9 cellular contexts compared by ENCODE assay signal in the genomic region with DNA sequence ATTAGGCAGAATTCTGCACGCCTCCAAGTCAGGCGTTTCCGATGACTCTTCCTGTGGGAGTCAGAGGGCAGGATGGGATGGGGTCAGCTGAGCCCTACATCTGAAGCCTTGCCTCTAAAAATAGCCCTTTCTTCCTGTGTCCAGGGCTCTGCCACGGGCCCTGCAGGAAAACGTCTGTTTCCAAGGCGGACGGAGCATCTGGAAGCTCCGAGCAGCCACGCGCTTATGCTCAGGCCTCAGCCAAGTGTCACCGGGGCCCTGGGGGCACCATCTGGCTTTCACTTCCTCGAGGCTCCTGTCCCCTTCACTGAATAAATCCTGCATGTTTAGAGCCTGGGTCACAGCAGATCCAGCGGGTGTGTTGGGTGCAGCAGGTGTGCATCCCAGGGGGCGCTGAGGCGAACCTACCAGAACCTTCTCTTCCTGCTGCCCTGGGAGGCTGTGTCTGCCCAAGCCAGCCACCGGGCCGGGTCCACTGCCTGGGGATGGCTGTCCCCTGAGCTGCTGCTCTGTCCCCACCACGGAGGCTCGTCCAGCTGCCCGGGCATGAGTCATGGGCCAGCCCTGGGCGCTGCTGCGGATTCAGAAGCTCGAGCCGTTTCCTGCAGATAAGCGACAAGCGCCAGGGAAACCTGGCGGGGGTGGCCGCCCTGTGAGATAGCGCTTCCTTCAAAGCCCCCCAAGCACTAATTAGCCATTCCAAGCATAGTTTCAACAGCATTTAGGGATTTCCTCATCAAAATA. TPM values are rescaled to one million over a fixed set of nuclear protein-coding genes. Genes with fewer than 3 reads are reported as not detected.
A peak's percentile ranks its signal among the peaks of the same experiment; 100 is the strongest.
DNase-seq lines count a peak whose midpoint lies in the region; ATAC-seq and TF ChIP-seq lines count a peak whose summit lies in the region.
"Had no signal": no experiment of that assay in that cellular context is flagged by ENCODE, and none has a peak within 500 bp of the region (broad histone marks: within the 10 kb centered on the region; RNA-seq: fewer than 3 reads in every experiment).

No MANE protein-coding gene starts in this region.

- H3K4me1 Mint-ChIP-seq in HFFc6 (ENCODE audit: low read depth) (peaks cover 62% of the 10 kb centered on the region), activated B cell treated with CpG ODN at 0.5 μM for 24 hours (peaks cover 12% of the 10 kb centered on the region)

- TF ChIP-seq CTCF in HFFc6 (IDR thresholded peaks at IDR 0.05) (peak; percentile 62), activated B cell treated with CpG ODN at 0.5 μM for 24 hours (IDR thresholded peaks at IDR 0.05) (no peak), GM20000 (IDR thresholded peaks at IDR 0.05; ENCODE audit: extremely low read depth, missing control alignments) (no peak)

- peak overlapping the region; percentile 40 for H3K27ac ChIP-seq in skeletal muscle tissue (ENCODE audit: low read depth, low read length)

- H3K27me3 ChIP-seq in skeletal muscle tissue (ENCODE audit: control insufficient read depth in 3 of 3, insufficient read depth in 3 of 3, low read length in 3 of 3), result peaks cover 2 to 22% (median 7%) of the 10 kb centered on the region in 3 donors

- no peaks in the 10 kb centered on the region for H3K9me3 ChIP-seq in skeletal muscle tissue (ENCODE audit: control insufficient read depth in 3 of 3, low read length in 3 of 3)

- no peaks in the 10 kb centered on the region for H3K36me3 ChIP-seq in skeletal muscle tissue (ENCODE audit: control insufficient read depth in 3 of 3, insufficient read depth in 3 of 3, low read length in 3 of 3)

- peak overlapping the region; percentile 73 for H3K4me3 Mint-ChIP-seq in HFFc6
- no peak overlapping the region for H3K4me3 Mint-ChIP-seq in activated B cell treated with CpG ODN at 0.5 μM for 24 hours

- intact Hi-C loops in activated B cell treated with CpG ODN at 0.5 μM for 24 hours (cut with micrococcal nuclease) (no loop called here), left ventricle myocardium superior (cut with micrococcal nuclease) (no loop called here)

- POLR2A ChIA-PET in activated B cell treated with CpG ODN at 0.5 μM for 24 hours (lab: Charles Lee), result no interaction called here

- CTCF ChIA-PET in activated B cell treated with CpG ODN at 0.5 μM for 24 hours (lab: Charles Lee), result no interaction called here

- H3K9ac ChIP-seq in skeletal muscle tissue (ENCODE audit: low read depth in 1 of 3, low read length in 3 of 3), result peak overlapping the region in 1 of 3 donors; percentile 45

- peak overlapping the region; percentile 87 for H3K27ac Mint-ChIP-seq in HFFc6
- no peak overlapping the region for H3K27ac Mint-ChIP-seq in activated B cell treated with CpG ODN at 0.5 μM for 24 hours

- H3K36me3 Mint-ChIP-seq in HFFc6 (ENCODE audit: low read depth), result peaks cover 11% of the 10 kb centered on the region
- H3K36me3 Mint-ChIP-seq in activated B cell treated with CpG ODN at 0.5 μM for 24 hours (ENCODE audit: low read depth), result no peaks in the 10 kb centered on the region

- H3K4me1 ChIP-seq in skeletal muscle tissue (ENCODE audit: control insufficient read depth in 3 of 3, insufficient read depth in 3 of 3, low read length in 3 of 3), result peaks cover 27 to 37% (median 28%) of the 10 kb centered on the region in 3 donors

- peak overlapping the region in 1 of 3 donors; percentile 22 for H3K4me3 ChIP-seq in skeletal muscle tissue (ENCODE audit: low read length in 3 of 3)

- H3K9me3 Mint-ChIP-seq in HFFc6 (0 out of 2 replicates have a peak, but pooled peaks cover 4% of the 10 kb centered on the region), activated B cell treated with CpG ODN at 0.5 μM for 24 hours (no peaks in the 10 kb centered on the region)

- ATAC-seq in activated B cell treated with CpG ODN at 0.5 μM for 24 hours (ENCODE audit: low read depth) (peak; percentile 81), left ventricle myocardium superior (peak; percentile 71), HG02759 (IDR thresholded peaks at IDR 0.05; ENCODE audit: unreplicated experiment) (no peak)

- no peaks in the 10 kb centered on the region; the same call in none of the 2 replicates for H3K27me3 Mint-ChIP-seq in HFFc6 (ENCODE audit: insufficient read depth)
- H3K27me3 Mint-ChIP-seq in activated B cell treated with CpG ODN at 0.5 μM for 24 hours, result peaks cover 20% of the 10 kb centered on the region

- DNase-seq in HFFc6, result peak; percentile 69
- peak; percentile 20 for DNase-seq in activated B cell treated with CpG ODN at 0.5 μM for 24 hours
- peak; percentile 82 for DNase-seq in left ventricle myocardium superior
- DNase-seq in GM20000 (ENCODE audit: low spot score), result no peak
- DNase-seq in HPDE6-E6E7 (ENCODE audit: extremely low spot score), result no peak
- no peak for DNase-seq in activated CD4-positive, alpha-beta T cell treated with anti-CD3 and anti-CD28 coated beads, Interleukin-2, amount 50 U/mL, for 4 hours
- DNase-seq: activated effector memory CD4-positive, alpha-beta T cell treated with Interleukin-2 at 50 U/mL for 16 hours had no signal

RNA-seq across cellular contexts. Expression of gene LINC01488, which starts 32.0 kb away (rescaled TPM):
- not detected for total RNA-seq in HFFc6 (2021; fragmentation: NEBNext Ultra II Directional; extraction: Animal tissue kit (Norgen Biotek cat#: 25700))
- total RNA-seq in activated B cell treated with CpG ODN at 0.5 μM for 24 hours (not detected in 2 replicates), left ventricle myocardium superior (not detected), skeletal muscle tissue (not detected)

Comparison
In these comparisons a context has a peak if more than half of its experiments do, and no peak if none do; other contexts are left out.
1. DNase-seq: peak in HFFc6 (single experiment), activated B cell treated with CpG ODN at 0.5 μM for 24 hours (single experiment) and left ventricle myocardium superior (single experiment); none in GM20000 (single experiment), HPDE6-E6E7 (single experiment) and activated CD4-positive, alpha-beta T cell treated with anti-CD3 and anti-CD28 coated beads, Interleukin-2, amount 50 U/mL, for 4 hours (0 of 2).